ENCODE assay signal across 24 cellular contexts in the genomic region with DNA sequence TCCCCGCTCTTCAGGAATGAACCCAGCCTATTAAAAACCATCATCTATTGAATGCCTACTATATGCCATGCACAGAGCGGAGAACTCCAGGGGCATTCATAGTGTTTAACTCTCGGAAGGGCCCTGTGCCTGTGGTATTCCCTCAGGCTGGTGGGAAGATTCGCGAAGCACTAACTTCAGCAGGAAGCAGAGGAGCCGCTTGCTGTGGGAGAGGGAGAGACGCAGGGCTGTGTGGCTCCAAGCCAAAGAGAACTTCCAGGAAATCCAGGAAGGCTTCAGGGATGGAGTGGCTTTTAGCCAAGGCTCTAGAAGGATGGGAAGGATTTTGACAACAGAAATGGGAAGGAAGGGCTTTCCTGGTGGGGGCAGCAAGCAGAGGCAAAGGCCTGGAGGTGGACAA.
DNase-seq lines count a peak whose midpoint lies in the region; ATAC-seq and TF ChIP-seq lines count a peak whose summit lies in the region.
"Had no signal": no experiment of that assay in that cellular context is flagged by ENCODE, and none has a peak within 500 bp of the region (broad histone marks: within the 10 kb centered on the region; RNA-seq: fewer than 3 reads in every experiment).

No MANE protein-coding gene starts in this region.

- DNase-seq in left ventricle myocardium inferior, result no peak
- DNase-seq in left cardiac atrium, result no peak
- DNase-seq in endothelial cell (ENCODE audit: low spot score), result no peak
- no peak for DNase-seq in neuronal stem cell (ENCODE audit: low spot score)
- no peak for DNase-seq in SK-N-DZ (ENCODE audit: low spot score)
- DNase-seq in hippocampal formation (lab: John Stamatoyannopoulos, UW), result no peak
- no peak for DNase-seq in superior temporal gyrus (ENCODE audit: extremely low spot score)
- DNase-seq: ACHN; AML-193; BE2C; CD4-positive, alpha-beta T cell; CD8-positive, alpha-beta memory T cell; DMS 273 treated with DMSO at 0.1 percent for 48 hours; DMS79; EL; GDM1; GOT3; HCEC 1CT had no signal

- no peak overlapping the region for H4K91ac ChIP-seq in neuronal stem cell (ENCODE audit: low read depth, low read length, poor library complexity)

- H3K4me1 ChIP-seq in left ventricle myocardium inferior, result peaks cover 49% of the 10 kb centered on the region
- peaks cover 15 to 23% of the 10 kb centered on the region in 2 donors for H3K4me1 ChIP-seq in neuronal stem cell (ENCODE audit: control insufficient read depth in 2 of 2, insufficient read depth in 1 of 2, low read depth in 1 of 2, low read length in 2 of 2)
- H3K4me1 ChIP-seq: BE2C had no signal

- H2BK15ac ChIP-seq in neuronal stem cell (ENCODE audit: low read length), result peak overlapping the region; percentile 11

- H2AFZ ChIP-seq in neuronal stem cell (ENCODE audit: low read length), result no peak overlapping the region

- H3K9me3 Mint-ChIP-seq in endothelial cell (ENCODE audit: unreplicated experiment) (no peaks in the 10 kb centered on the region), nephron (peaks cover 28% of the 10 kb centered on the region)

- H3K27me3 Mint-ChIP-seq in endothelial cell (ENCODE audit: unreplicated experiment) (peaks cover 31% of the 10 kb centered on the region), nephron (ENCODE audit: low read depth) (peaks cover 5% of the 10 kb centered on the region)
- H3K27me3 Mint-ChIP-seq: CD4-positive, alpha-beta T cell had no signal

- no peak overlapping the region for H3K14ac ChIP-seq in neuronal stem cell (ENCODE audit: low read length)

- H3K4me1 Mint-ChIP-seq in endothelial cell (ENCODE audit: unreplicated experiment), result peaks cover 54% of the 10 kb centered on the region
- peaks cover 15% of the 10 kb centered on the region for H3K4me1 Mint-ChIP-seq in nephron
- H3K4me1 Mint-ChIP-seq: CD14-positive monocyte; CD8-positive, alpha-beta memory T cell had no signal

- peaks cover 15% of the 10 kb centered on the region for H3K9me3 ChIP-seq in left ventricle myocardium inferior (replicated peaks)
- H3K9me3 ChIP-seq in neuronal stem cell (replicated peaks in 1 of 2; ENCODE audit: control insufficient read depth in 2 of 2, insufficient read depth in 1 of 2, low read depth in 1 of 2, low read length in 2 of 2), result peaks cover 12 to 16% of the 10 kb centered on the region in 2 donors
- H3K9me3 ChIP-seq: BE2C had no signal

- H3K36me3 ChIP-seq in left ventricle myocardium inferior (peaks cover 15% of the 10 kb centered on the region), neuronal stem cell (replicated peaks in 1 of 2; ENCODE audit: control insufficient read depth in 2 of 2, insufficient read depth in 2 of 2, low read length in 2 of 2) (peaks cover 7 to 15% of the 10 kb centered on the region in 2 donors)
- H3K36me3 ChIP-seq: BE2C; BLaER1 treated with 17β-estradiol and CSF1 and Interleukin-3, amounts not matched to agents 10 nM and 100 nM had no signal

- peak overlapping the region; percentile 47 for H3K27ac ChIP-seq in left ventricle myocardium inferior (replicated peaks)
- no peak overlapping the region for H3K27ac ChIP-seq in neuronal stem cell (replicated peaks; ENCODE audit: low read length)
- H3K27ac ChIP-seq: 22Rv1; A549; BLaER1 treated with 17β-estradiol and CSF1 and Interleukin-3, amounts not matched to agents 10 nM and 100 nM had no signal

- H3K18ac ChIP-seq in neuronal stem cell (ENCODE audit: low read length), result peak overlapping the region; percentile 4

- H4K8ac ChIP-seq in neuronal stem cell (ENCODE audit: low read depth, low read length), result no peak overlapping the region

- H3K27ac Mint-ChIP-seq in endothelial cell (ENCODE audit: unreplicated experiment) (no peak overlapping the region), nephron (peak overlapping the region in 2 of 3 experiments; percentile 42 to 43)
- H3K27ac Mint-ChIP-seq: CD14-positive monocyte; CD4-positive, alpha-beta T cell; CD8-positive, alpha-beta memory T cell had no signal

- H3K9ac ChIP-seq in neuronal stem cell (ENCODE audit: low read depth, low read length, poor library complexity), result no peak overlapping the region
- H3K9ac ChIP-seq: BLaER1 treated with 17β-estradiol and CSF1 and Interleukin-3, amounts not matched to agents 10 nM and 100 nM had no signal

- H2BK5ac ChIP-seq in neuronal stem cell (ENCODE audit: low read length), result no peak overlapping the region

- ATAC-seq in left cardiac atrium, result no peak
- ATAC-seq: A549, GM12878 had no signal

- H2BK120ac ChIP-seq in neuronal stem cell (ENCODE audit: low read depth, low read length), result no peak overlapping the region

- H3K4me2 ChIP-seq in neuronal stem cell (ENCODE audit: insufficient read depth, low read length, poor library complexity, severe bottlenecking), result no peak overlapping the region
- H3K4me2 ChIP-seq: A549; BLaER1 treated with 17β-estradiol and CSF1 and Interleukin-3, amounts not matched to agents 10 nM and 100 nM had no signal

- WGBS in neuronal stem cell (ENCODE audit: extremely low coverage in 2 of 2, insufficient read length in 2 of 2, insufficient replicate concordance in 1 of 2), 2 donors, result no CpG with 5 or more reads among the region's 7 CpGs

- peaks cover 4% of the 10 kb centered on the region for H3K79me1 ChIP-seq in neuronal stem cell (ENCODE audit: low read depth, low read length)

- H2AK5ac ChIP-seq in neuronal stem cell (ENCODE audit: low read depth, low read length), result no peak overlapping the region

- H3K4me3 ChIP-seq in left ventricle myocardium inferior (no peak overlapping the region), neuronal stem cell (ENCODE audit: low read length in 2 of 2) (no peak overlapping the region)
- H3K4me3 ChIP-seq: A549; BLaER1 treated with 17β-estradiol and CSF1 and Interleukin-3, amounts not matched to agents 10 nM and 100 nM; GM12878 had no signal

- H3K36me3 Mint-ChIP-seq in endothelial cell (ENCODE audit: low read depth, unreplicated experiment) (peaks cover 65% of the 10 kb centered on the region), nephron (ENCODE audit: low read depth) (peaks cover 23% of the 10 kb centered on the region)
- H3K36me3 Mint-ChIP-seq: CD14-positive monocyte had no signal

- H3K4ac ChIP-seq in neuronal stem cell (ENCODE audit: low read length), result no peak overlapping the region

- peak overlapping the region; percentile 19 for H3K4me3 Mint-ChIP-seq in endothelial cell (ENCODE audit: unreplicated experiment)
- H3K4me3 Mint-ChIP-seq in nephron, result no peak overlapping the region
- H3K4me3 Mint-ChIP-seq: CD14-positive monocyte; CD4-positive, alpha-beta T cell; CD8-positive, alpha-beta memory T cell had no signal

- H2BK12ac ChIP-seq in neuronal stem cell (ENCODE audit: low read length), result no peak overlapping the region

- H3K27me3 ChIP-seq in left ventricle myocardium inferior (ENCODE audit: low read depth) (no peaks in the 10 kb centered on the region), neuronal stem cell (ENCODE audit: control insufficient read depth in 3 of 3, insufficient read depth in 3 of 3, low read depth in 1 of 3, low read length in 3 of 3) (no peaks in the 10 kb centered on the region)
- H3K27me3 ChIP-seq: BE2C had no signal

- H3K23ac ChIP-seq in neuronal stem cell (ENCODE audit: low read depth, low read length, poor library complexity), result no peak overlapping the region

- intact Hi-C loops in left ventricle myocardium inferior (cut with micrococcal nuclease), result no loop called here
- intact Hi-C loops in left cardiac atrium (cut with DNase I), result no loop called here

- no peak for TF ChIP-seq CTCF in left ventricle myocardium inferior (IDR thresholded peaks at IDR 0.05; ENCODE audit: borderline replicate concordance)
- TF ChIP-seq CTCF in endothelial cell (IDR thresholded peaks at IDR 0.05; ENCODE audit: unreplicated experiment), result no peak
- no peak for TF ChIP-seq CTCF in nephron (IDR thresholded peaks at IDR 0.05; ENCODE audit: unreplicated experiment in 3 of 3)
